In genomic region chr6:34929241-34929978, GRCh38 we compare ENCODE assay signal across 15 cellular contexts.
"Had no signal": no experiment of that assay in that cellular context is flagged by ENCODE, and none has a peak within 500 bp of the region (broad histone marks: within the 10 kb centered on the region; RNA-seq: fewer than 3 reads in every experiment).

No MANE protein-coding gene starts in this region.

- H3K9me3 Mint-ChIP-seq: naive thymus-derived CD4-positive, alpha-beta T cell had no signal

- ATAC-seq: esophagus mucosa; gastrocnemius medialis; naive thymus-derived CD4-positive, alpha-beta T cell; stimulated activated naive CD8-positive, alpha-beta T cell treated with anti-CD3 and anti-CD28 coated beads, Interleukin-15, Interleukin-2, amounts not matched to agents 100 U/mL and 50 U/mL, for 24 hours; upper lobe of right lung had no signal

- H3K4me3 Mint-ChIP-seq: naive thymus-derived CD4-positive, alpha-beta T cell had no signal

- H3K27ac ChIP-seq: coronary artery, gastrocnemius medialis, tibial nerve, upper lobe of right lung, vagina had no signal

- DNase-seq: effector CD8-positive, alpha-beta T cell; gastrocnemius medialis; glutamatergic neuron; islet precursor cell; mammary epithelial cell; naive thymus-derived CD4-positive, alpha-beta T cell; posterior cingulate gyrus; small intestine; stimulated activated CD4-positive, alpha-beta T cell treated with anti-CD3 and anti-CD28 coated beads, Interleukin-2, amount 100 ng/mL, for 48 hours; stimulated activated naive CD8-positive, alpha-beta T cell treated with anti-CD3 and anti-CD28 coated beads, Interleukin-15, Interleukin-2, amounts not matched to agents 100 U/mL and 50 U/mL, for 24 hours; upper lobe of right lung had no signal
